ENCODE assay signal across 1 cellular context in genomic region chr6:53348436-53349208, GRCh38.
TF ChIP-seq lines count a peak whose summit lies in the region.

A gene with protein sequence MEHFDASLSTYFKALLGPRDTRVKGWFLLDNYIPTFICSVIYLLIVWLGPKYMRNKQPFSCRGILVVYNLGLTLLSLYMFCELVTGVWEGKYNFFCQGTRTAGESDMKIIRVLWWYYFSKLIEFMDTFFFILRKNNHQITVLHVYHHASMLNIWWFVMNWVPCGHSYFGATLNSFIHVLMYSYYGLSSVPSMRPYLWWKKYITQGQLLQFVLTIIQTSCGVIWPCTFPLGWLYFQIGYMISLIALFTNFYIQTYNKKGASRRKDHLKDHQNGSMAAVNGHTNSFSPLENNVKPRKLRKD (minus strand): TSS chr6:53348950. CDS start chr6:53295699, 53,251 bp downstream.

TF ChIP-seq in HEK293, 187 proteins besides CTCF, POLR2A, EP300 and RAD21 (continued from another document and continues in another):
- TF ChIP-seq, protein P1, sequence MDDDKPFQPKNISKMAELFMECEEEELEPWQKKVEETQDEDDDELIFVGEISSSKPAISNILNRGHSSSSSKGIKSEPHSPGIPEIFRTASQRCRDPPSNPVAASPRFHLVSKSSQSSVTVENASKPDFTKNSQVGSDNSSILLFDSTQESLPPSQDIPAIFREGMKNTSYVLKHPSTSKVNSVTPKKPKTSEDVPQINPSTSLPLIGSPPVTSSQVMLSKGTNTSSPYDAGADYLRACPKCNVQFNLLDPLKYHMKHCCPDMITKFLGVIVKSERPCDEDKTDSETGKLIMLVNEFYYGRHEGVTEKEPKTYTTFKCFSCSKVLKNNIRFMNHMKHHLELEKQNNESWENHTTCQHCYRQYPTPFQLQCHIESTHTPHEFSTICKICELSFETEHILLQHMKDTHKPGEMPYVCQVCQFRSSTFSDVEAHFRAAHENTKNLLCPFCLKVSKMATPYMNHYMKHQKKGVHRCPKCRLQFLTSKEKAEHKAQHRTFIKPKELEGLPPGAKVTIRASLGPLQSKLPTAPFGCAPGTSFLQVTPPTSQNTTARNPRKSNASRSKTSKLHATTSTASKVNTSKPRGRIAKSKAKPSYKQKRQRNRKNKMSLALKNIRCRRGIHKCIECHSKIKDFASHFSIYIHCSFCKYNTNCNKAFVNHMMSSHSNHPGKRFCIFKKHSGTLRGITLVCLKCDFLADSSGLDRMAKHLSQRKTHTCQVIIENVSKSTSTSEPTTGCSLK (tag by site-specific recombination; IDR thresholded peaks at IDR 0.05) = no peak
- TF ChIP-seq, protein P2, sequence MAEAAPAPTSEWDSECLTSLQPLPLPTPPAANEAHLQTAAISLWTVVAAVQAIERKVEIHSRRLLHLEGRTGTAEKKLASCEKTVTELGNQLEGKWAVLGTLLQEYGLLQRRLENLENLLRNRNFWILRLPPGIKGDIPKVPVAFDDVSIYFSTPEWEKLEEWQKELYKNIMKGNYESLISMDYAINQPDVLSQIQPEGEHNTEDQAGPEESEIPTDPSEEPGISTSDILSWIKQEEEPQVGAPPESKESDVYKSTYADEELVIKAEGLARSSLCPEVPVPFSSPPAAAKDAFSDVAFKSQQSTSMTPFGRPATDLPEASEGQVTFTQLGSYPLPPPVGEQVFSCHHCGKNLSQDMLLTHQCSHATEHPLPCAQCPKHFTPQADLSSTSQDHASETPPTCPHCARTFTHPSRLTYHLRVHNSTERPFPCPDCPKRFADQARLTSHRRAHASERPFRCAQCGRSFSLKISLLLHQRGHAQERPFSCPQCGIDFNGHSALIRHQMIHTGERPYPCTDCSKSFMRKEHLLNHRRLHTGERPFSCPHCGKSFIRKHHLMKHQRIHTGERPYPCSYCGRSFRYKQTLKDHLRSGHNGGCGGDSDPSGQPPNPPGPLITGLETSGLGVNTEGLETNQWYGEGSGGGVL (tag by site-specific recombination; IDR thresholded peaks at IDR 0.05) = no peak
- TF ChIP-seq ZNF324 (tag by site-specific recombination; IDR thresholded peaks at IDR 0.05) = peak; percentile 44
- no peak for TF ChIP-seq ZNF184 (tag by site-specific recombination; IDR thresholded peaks at IDR 0.05)
- TF ChIP-seq SCRT2 (tag by site-specific recombination; IDR thresholded peaks at IDR 0.05) = no peak
- no peak for TF ChIP-seq HOXC10 (CRISPR knock-in tag; IDR thresholded peaks at IDR 0.05)
- no peak for TF ChIP-seq ZBTB1 (tag by site-specific recombination; IDR thresholded peaks at IDR 0.05)
- TF ChIP-seq, protein P3, sequence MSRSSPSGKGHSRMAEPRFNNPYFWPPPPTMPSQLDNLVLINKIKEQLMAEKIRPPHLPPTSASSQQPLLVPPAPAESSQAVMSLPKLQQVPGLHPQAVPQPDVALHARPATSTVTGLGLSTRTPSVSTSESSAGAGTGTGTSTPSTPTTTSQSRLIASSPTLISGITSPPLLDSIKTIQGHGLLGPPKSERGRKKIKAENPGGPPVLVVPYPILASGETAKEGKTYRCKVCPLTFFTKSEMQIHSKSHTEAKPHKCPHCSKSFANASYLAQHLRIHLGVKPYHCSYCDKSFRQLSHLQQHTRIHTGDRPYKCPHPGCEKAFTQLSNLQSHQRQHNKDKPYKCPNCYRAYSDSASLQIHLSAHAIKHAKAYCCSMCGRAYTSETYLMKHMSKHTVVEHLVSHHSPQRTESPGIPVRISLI (tag by site-specific recombination; IDR thresholded peaks at IDR 0.05) = no peak; the same call in 1 of the 2 replicates
- TF ChIP-seq ZNF785 (tag by site-specific recombination; IDR thresholded peaks at IDR 0.05) = no peak
- TF ChIP-seq ZNF366 (tag by site-specific recombination; conservative IDR thresholded peaks at IDR 0.05) = peak; percentile 46
- TF ChIP-seq SETDB1 (IDR thresholded peaks at IDR 0.05; ENCODE audit: insufficient read length, low read length) = peak; percentile 37
- TF ChIP-seq ZNF510 (tag by site-specific recombination; IDR thresholded peaks at IDR 0.05; ENCODE audit: insufficient replicate concordance) = no peak
- no peak for TF ChIP-seq ZNF777 (tag by site-specific recombination; IDR thresholded peaks at IDR 0.05; ENCODE audit: borderline replicate concordance)
- peak; percentile 44 for TF ChIP-seq SP3 (tag by site-specific recombination; IDR thresholded peaks at IDR 0.05)
- TF ChIP-seq ZNF707 (tag by site-specific recombination; IDR thresholded peaks at IDR 0.05) = no peak
- no peak for TF ChIP-seq ZNF146 (tag by site-specific recombination; IDR thresholded peaks at IDR 0.05)
- TF ChIP-seq ZNF530 (tag by site-specific recombination; IDR thresholded peaks at IDR 0.05; ENCODE audit: low read depth) = no peak
- peak; percentile 70 for TF ChIP-seq ZBTB11 (tag by site-specific recombination; conservative IDR thresholded peaks at IDR 0.05; ENCODE audit: low read depth)
- TF ChIP-seq ZNF10 (tag by site-specific recombination; IDR thresholded peaks at IDR 0.05) = no peak
- TF ChIP-seq ZNF214 (tag by site-specific recombination; IDR thresholded peaks at IDR 0.05; ENCODE audit: borderline replicate concordance) = no peak
- TF ChIP-seq TCF7L2 (IDR thresholded peaks at IDR 0.05; ENCODE audit: borderline replicate concordance, low read depth, low read length) = peak; percentile 31; the same call in 1 of the 2 replicates
- no peak for TF ChIP-seq ZNF26 (tag by site-specific recombination; IDR thresholded peaks at IDR 0.05)
- TF ChIP-seq HOXD13 (CRISPR knock-in tag; IDR thresholded peaks at IDR 0.05; ENCODE audit: borderline replicate concordance) = no peak
- TF ChIP-seq ZNF274 (IDR thresholded peaks at IDR 0.05; ENCODE audit: low read length) = no peak
- no peak for TF ChIP-seq ZNF274 (tag by site-specific recombination; IDR thresholded peaks at IDR 0.05; ENCODE audit: borderline replicate concordance)
- no peak for TF ChIP-seq BCL11A (tag by site-specific recombination; IDR thresholded peaks at IDR 0.05; ENCODE audit: low read depth)
- TF ChIP-seq REST (tag by site-specific recombination; IDR thresholded peaks at IDR 0.05) = no peak
- no peak for TF ChIP-seq ZNF239 (tag by site-specific recombination; IDR thresholded peaks at IDR 0.05)
- 0 out of 2 replicates have a peak, but pooled peaks have one; percentile 22 for TF ChIP-seq OSR2 (tag by site-specific recombination; IDR thresholded peaks at IDR 0.05)
- no peak for TF ChIP-seq ZNF426 (tag by site-specific recombination; IDR thresholded peaks at IDR 0.05)
- TF ChIP-seq ZNF654 (tag by site-specific recombination; IDR thresholded peaks at IDR 0.05; ENCODE audit: low read depth) = no peak
- TF ChIP-seq, protein P4, sequence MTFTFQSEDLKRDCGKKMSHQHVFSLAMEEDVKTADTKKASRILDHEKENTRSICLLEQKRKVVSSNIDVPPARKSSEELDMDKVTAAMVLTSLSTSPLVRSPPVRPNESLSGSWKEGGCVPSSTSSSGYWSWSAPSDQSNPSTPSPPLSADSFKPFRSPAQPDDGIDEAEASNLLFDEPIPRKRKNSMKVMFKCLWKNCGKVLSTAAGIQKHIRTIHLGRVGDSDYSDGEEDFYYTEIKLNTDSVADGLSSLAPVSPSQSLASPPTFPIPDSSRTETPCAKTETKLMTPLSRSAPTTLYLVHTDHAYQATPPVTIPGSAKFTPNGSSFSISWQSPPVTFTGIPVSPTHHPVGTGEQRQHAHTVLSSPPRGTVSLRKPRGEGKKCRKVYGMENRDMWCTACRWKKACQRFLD (tag by site-specific recombination; IDR thresholded peaks at IDR 0.05) = no peak
- TF ChIP-seq ZNF37A (tag by site-specific recombination; IDR thresholded peaks at IDR 0.05) = no peak
- peak; percentile 47 for TF ChIP-seq ZNF843 (tag by site-specific recombination; IDR thresholded peaks at IDR 0.05)
- TF ChIP-seq, protein P5, sequence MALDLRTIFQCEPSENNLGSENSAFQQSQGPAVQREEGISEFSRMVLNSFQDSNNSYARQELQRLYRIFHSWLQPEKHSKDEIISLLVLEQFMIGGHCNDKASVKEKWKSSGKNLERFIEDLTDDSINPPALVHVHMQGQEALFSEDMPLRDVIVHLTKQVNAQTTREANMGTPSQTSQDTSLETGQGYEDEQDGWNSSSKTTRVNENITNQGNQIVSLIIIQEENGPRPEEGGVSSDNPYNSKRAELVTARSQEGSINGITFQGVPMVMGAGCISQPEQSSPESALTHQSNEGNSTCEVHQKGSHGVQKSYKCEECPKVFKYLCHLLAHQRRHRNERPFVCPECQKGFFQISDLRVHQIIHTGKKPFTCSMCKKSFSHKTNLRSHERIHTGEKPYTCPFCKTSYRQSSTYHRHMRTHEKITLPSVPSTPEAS (tag by site-specific recombination; IDR thresholded peaks at IDR 0.05) = no peak
- TF ChIP-seq SCRT1 (tag by site-specific recombination; IDR thresholded peaks at IDR 0.05; ENCODE audit: borderline replicate concordance) = no peak
- no peak for TF ChIP-seq ZNF548 (tag by site-specific recombination; IDR thresholded peaks at IDR 0.05)
- TF ChIP-seq RBAK (tag by site-specific recombination; IDR thresholded peaks at IDR 0.05) = no peak
- TF ChIP-seq ZNF24 (tag by site-specific recombination; IDR thresholded peaks at IDR 0.05) = no peak; the same call in 1 of the 2 replicates
- 0 out of 2 replicates have a peak, but pooled peaks have one; percentile 6 for TF ChIP-seq HIC1 (tag by site-specific recombination; IDR thresholded peaks at IDR 0.05)
- peak; percentile 75 for TF ChIP-seq ZNF660 (tag by site-specific recombination; IDR thresholded peaks at IDR 0.05)
- TF ChIP-seq ZNF768 (tag by site-specific recombination; IDR thresholded peaks at IDR 0.05) = no peak
- no peak for TF ChIP-seq ZNF664 (tag by site-specific recombination; IDR thresholded peaks at IDR 0.05)
- TF ChIP-seq ZNF624 (tag by site-specific recombination; IDR thresholded peaks at IDR 0.05) = no peak
- TF ChIP-seq PRDM1 (tag by site-specific recombination; IDR thresholded peaks at IDR 0.05) = no peak
- TF ChIP-seq ZNF501 (tag by site-specific recombination; IDR thresholded peaks at IDR 0.05) = 0 out of 2 replicates have a peak, but pooled peaks have one; percentile 17
